ENCODE assay signal across 1 cellular context in the genomic region with DNA sequence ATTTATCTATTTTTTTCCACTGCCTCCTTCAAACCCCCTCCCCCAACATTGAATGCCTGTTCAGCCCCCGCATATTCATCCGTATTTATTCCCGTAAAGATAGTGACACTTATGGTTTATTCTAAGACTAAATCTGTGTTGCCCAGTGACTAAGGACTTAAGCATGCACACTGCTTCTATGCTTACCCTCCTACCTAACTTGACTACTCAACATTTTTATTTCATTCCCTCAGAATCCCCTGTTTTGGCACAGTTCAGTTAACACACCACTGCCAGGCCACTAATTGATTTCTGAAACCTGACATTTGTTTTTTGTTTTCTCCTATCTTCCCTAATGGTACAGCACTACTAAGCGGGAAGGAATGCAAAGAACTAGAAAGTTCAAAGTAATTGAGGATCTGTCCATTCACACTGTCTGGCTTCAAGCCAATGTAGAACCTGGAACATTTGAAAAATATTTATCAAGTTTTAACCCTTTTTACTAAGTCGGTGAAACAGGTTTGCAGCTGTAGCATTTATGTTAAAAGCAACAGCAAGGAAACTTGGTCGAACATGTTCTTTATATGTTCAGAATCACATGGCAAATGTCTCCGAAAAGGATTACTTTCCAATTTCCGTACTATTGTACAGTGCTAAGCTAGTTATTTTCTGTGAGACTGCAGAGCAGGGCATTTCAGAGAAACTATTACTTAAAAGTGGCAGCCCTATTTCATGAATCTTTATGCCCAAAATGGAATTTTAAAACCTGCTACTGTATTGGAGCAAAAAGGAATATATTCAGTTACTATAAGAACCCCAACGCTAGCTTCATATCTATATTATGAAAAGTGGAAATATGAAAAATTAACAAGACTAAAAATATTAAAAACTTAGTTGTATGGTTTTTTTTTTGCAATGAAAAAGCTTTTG.
A peak's percentile ranks its signal among the peaks of the same experiment; 100 is the strongest.
TF ChIP-seq lines count a peak whose summit lies in the region.

No MANE protein-coding gene starts in this region.

TF ChIP-seq in IMR-90, 13 proteins besides CTCF, POLR2A, EP300 and RAD21:
- no peak for TF ChIP-seq USF2 (IDR thresholded peaks at IDR 0.05; ENCODE audit: low read depth, low read length)
- 0 out of 2 replicates have a peak, but pooled peaks have one; percentile 2 for TF ChIP-seq MAFK (IDR thresholded peaks at IDR 0.05; ENCODE audit: low read depth, low read length)
